In the genomic region with DNA sequence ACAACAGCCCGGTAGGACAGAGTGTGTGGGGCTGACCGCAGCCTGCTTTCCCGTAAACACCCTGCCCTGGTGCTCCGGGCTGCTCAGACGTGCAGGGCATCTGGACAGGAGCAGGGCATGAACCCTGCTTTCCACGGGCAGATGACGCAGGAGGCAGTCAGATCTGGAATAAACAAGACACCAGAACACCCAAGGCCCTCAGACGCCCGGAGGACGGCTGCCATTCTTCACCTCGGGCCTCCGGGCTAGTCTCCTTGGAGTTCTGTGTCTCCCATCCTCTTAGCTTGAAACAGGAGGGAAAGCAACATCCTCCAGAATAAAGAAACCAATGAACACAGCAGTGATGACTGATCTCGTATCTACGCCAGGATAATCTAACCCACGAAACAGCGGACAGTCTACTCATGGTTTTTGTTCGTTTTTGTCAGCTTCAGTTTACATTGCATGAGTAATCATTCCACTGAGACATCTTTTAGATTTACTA, we compare ENCODE assay signal across 12 cellular contexts. TPM values are rescaled to one million over a fixed set of nuclear protein-coding genes. Genes with fewer than 3 reads are reported as not detected.
A peak's percentile ranks its signal among the peaks of the same experiment; 100 is the strongest.
DNase-seq lines count a peak whose midpoint lies in the region; ATAC-seq, FAIRE-seq and TF ChIP-seq lines count a peak whose summit lies in the region.
"Had no signal": no experiment of that assay in that cellular context is flagged by ENCODE, and none has a peak within 500 bp of the region (broad histone marks: within the 10 kb centered on the region; RNA-seq: fewer than 3 reads in every experiment).

No MANE protein-coding gene starts in this region.

- DNase-seq in HTR-8/SVneo (ENCODE audit: insufficient read length, low spot score) (no peak), astrocyte (ENCODE audit: low read depth) (peak; percentile 92), islet precursor cell (peak; percentile 54), HuH-7.5 (ENCODE audit: low spot score) (no peak)
- no peak for DNase-seq in activated effector memory CD4-positive, alpha-beta T cell treated with anti-CD3 and anti-CD28 coated beads, Interleukin-2, amount 50 U/mL, for 16 hours
- DNase-seq: activated naive CD4-positive, alpha-beta T cell treated with anti-CD3 and anti-CD28 coated beads for 36 hours; DMS153; effector CD4-positive, alpha-beta T cell; SHP77 treated with DMSO at 0.1 percent for 48 hours; spleen had no signal

- no peaks in the 10 kb centered on the region for H3K27me3 Mint-ChIP-seq in astrocyte (ENCODE audit: low read depth, unreplicated experiment)
- peaks cover 15% of the 10 kb centered on the region for H3K27me3 Mint-ChIP-seq in stimulated activated memory B cell treated with anti-CD40 and anti-IgM and Interleukin-4, amounts not matched to agents 10 μg/mL and 1 μg/mL and 100 μg/mL, for 72 hours

- H3K4me2 ChIP-seq in astrocyte (ENCODE audit: low read length) = peak overlapping the region; percentile 76

- H3K4me3 Mint-ChIP-seq in astrocyte (ENCODE audit: unreplicated experiment) = no peak overlapping the region
- H3K4me3 Mint-ChIP-seq in stimulated activated memory B cell treated with anti-CD40 and anti-IgM and Interleukin-4, amounts not matched to agents 10 μg/mL and 1 μg/mL and 100 μg/mL, for 72 hours = no peak overlapping the region
- H3K4me3 Mint-ChIP-seq: activated naive CD4-positive, alpha-beta T cell treated with anti-CD3 and anti-CD28 coated beads for 36 hours had no signal

- no peak overlapping the region for H2AFZ ChIP-seq in astrocyte (ENCODE audit: low read depth, low read length)

- H3K36me3 Mint-ChIP-seq in astrocyte (ENCODE audit: low read depth, unreplicated experiment) = peaks cover 35% of the 10 kb centered on the region
- H3K36me3 Mint-ChIP-seq in stimulated activated memory B cell treated with anti-CD40 and anti-IgM and Interleukin-4, amounts not matched to agents 10 μg/mL and 1 μg/mL and 100 μg/mL, for 72 hours = no peaks in the 10 kb centered on the region

- no peak for ATAC-seq in stimulated activated memory B cell treated with anti-CD40 and anti-IgM and Interleukin-4, amounts not matched to agents 10 μg/mL and 1 μg/mL and 100 μg/mL, for 72 hours

- H3K27ac ChIP-seq in astrocyte (ENCODE audit: low read depth, low read length) (peak overlapping the region; percentile 93), subcutaneous abdominal adipose tissue (ENCODE audit: low read depth, low read length) (peak overlapping the region; percentile 95)
- H3K27ac ChIP-seq: spleen had no signal

- H3K27ac Mint-ChIP-seq in astrocyte (ENCODE audit: unreplicated experiment) = no peak overlapping the region
- H3K27ac Mint-ChIP-seq in stimulated activated memory B cell treated with anti-CD40 and anti-IgM and Interleukin-4, amounts not matched to agents 10 μg/mL and 1 μg/mL and 100 μg/mL, for 72 hours = no peak overlapping the region
- H3K27ac Mint-ChIP-seq: activated naive CD4-positive, alpha-beta T cell treated with anti-CD3 and anti-CD28 coated beads for 36 hours had no signal

- no peak overlapping the region for H3K4me3 ChIP-seq in astrocyte (ENCODE audit: insufficient read depth, low read depth, low read length)
- H3K4me3 ChIP-seq in subcutaneous abdominal adipose tissue (ENCODE audit: low read depth in 1 of 5, low read length in 5 of 5) = no peak overlapping the region
- H3K4me3 ChIP-seq: spleen had no signal

- H3K79me2 ChIP-seq in astrocyte (ENCODE audit: insufficient read depth, low read length) = peaks cover 99% of the 10 kb centered on the region

- no peaks in the 10 kb centered on the region for H3K27me3 ChIP-seq in astrocyte (ENCODE audit: insufficient read depth, low read length)
- no peaks in the 10 kb centered on the region for H3K27me3 ChIP-seq in subcutaneous abdominal adipose tissue (ENCODE audit: control insufficient read depth in 5 of 5, insufficient read depth in 4 of 5, low read length in 5 of 5)

- peak; percentile 69 for FAIRE-seq in HTR-8/SVneo (lab: Jason Lieb, UNC)
- peak; percentile 84 for FAIRE-seq in astrocyte (lab: Jason Lieb, UNC)

- peaks cover 38% of the 10 kb centered on the region for H3K4me1 Mint-ChIP-seq in astrocyte (ENCODE audit: low read depth, unreplicated experiment)
- no peaks in the 10 kb centered on the region for H3K4me1 Mint-ChIP-seq in stimulated activated memory B cell treated with anti-CD40 and anti-IgM and Interleukin-4, amounts not matched to agents 10 μg/mL and 1 μg/mL and 100 μg/mL, for 72 hours

- no peak for TF ChIP-seq CTCF in astrocyte (IDR thresholded peaks at IDR 0.05; ENCODE audit: insufficient read depth, low read depth, low read length)

- no peaks in the 10 kb centered on the region for H3K36me3 ChIP-seq in astrocyte (ENCODE audit: insufficient read depth, low read length)
- peaks cover 0 to 3% (median 3%) of the 10 kb centered on the region in 5 donors for H3K36me3 ChIP-seq in subcutaneous abdominal adipose tissue (ENCODE audit: control insufficient read depth in 5 of 5, insufficient read depth in 5 of 5, low read length in 5 of 5)
- H3K36me3 ChIP-seq: spleen had no signal

- peaks cover 13% of the 10 kb centered on the region for H3K9me3 Mint-ChIP-seq in astrocyte (ENCODE audit: unreplicated experiment)
- H3K9me3 Mint-ChIP-seq in stimulated activated memory B cell treated with anti-CD40 and anti-IgM and Interleukin-4, amounts not matched to agents 10 μg/mL and 1 μg/mL and 100 μg/mL, for 72 hours = no peaks in the 10 kb centered on the region
- H3K9me3 Mint-ChIP-seq: activated naive CD4-positive, alpha-beta T cell treated with anti-CD3 and anti-CD28 coated beads for 36 hours had no signal

- H3K4me1 ChIP-seq in astrocyte (ENCODE audit: insufficient read depth, low read length) = peaks cover 63% of the 10 kb centered on the region
- H3K4me1 ChIP-seq in subcutaneous abdominal adipose tissue (ENCODE audit: control insufficient read depth in 5 of 5, insufficient read depth in 5 of 5, low read length in 5 of 5) = peaks cover 13 to 68% (median 64%) of the 10 kb centered on the region in 5 donors

- peaks cover 17% of the 10 kb centered on the region for H4K20me1 ChIP-seq in astrocyte (ENCODE audit: insufficient read depth, low read length)

- H3K9ac ChIP-seq in astrocyte (ENCODE audit: low read length) (peak overlapping the region; percentile 79), subcutaneous abdominal adipose tissue (ENCODE audit: low read length in 5 of 5) (peak overlapping the region in 1 of 5 donors; percentile 28)

- H3K9me3 ChIP-seq in astrocyte (ENCODE audit: insufficient read depth, low read depth, low read length) (peaks cover 5% of the 10 kb centered on the region), subcutaneous abdominal adipose tissue (ENCODE audit: control insufficient read depth in 5 of 5, low read length in 5 of 5) (no peaks in the 10 kb centered on the region)

RNA-seq across cellular contexts. Expression of a gene that starts 7.3 kb away (rescaled TPM):
- 417 and 467 TPM in 2 replicates for total RNA-seq in astrocyte

Comparison
In these comparisons a context has a peak if more than half of its experiments do, and no peak if none do; other contexts are left out.
1. DNase-seq: peak in astrocyte (single experiment) and islet precursor cell (single experiment); none in HTR-8/SVneo (single experiment), activated effector memory CD4-positive, alpha-beta T cell treated with anti-CD3 and anti-CD28 coated beads, Interleukin-2, amount 50 U/mL, for 16 hours (single experiment) and HuH-7.5 (single experiment).